ENCODE assay signal across 12 cellular contexts in genomic region chr11:31106326-31106725, GRCh38.
DNase-seq lines count a peak whose midpoint lies in the region; ATAC-seq lines count a peak whose summit lies in the region.
"Had no signal": no experiment of that assay in that cellular context is flagged by ENCODE, and none has a peak within 500 bp of the region (broad histone marks: within the 10 kb centered on the region; RNA-seq: fewer than 3 reads in every experiment).

No MANE protein-coding gene starts in this region.

- in situ Hi-C loops in KBM-7 (cut with MboI; ENCODE audit: low pct_unique_long_range_greater_than_20kb, low sequenced_read_pairs): no loop called here

- DNase-seq in NCI-H345 (lab: John Stamatoyannopoulos, UW) (peak; percentile 11), NCI-H345 treated with DMSO at 0.1 percent for 48 hours (lab: John Stamatoyannopoulos, UW; ENCODE audit: unreplicated experiment) (no peak), NCI-H1930 (lab: John Stamatoyannopoulos, UW) (peak; percentile 12 to 52), OCI-M1 (lab: John Stamatoyannopoulos, UW) (peak; percentile 42), KBM-7 (no peak), cortex of kidney (lab: John Stamatoyannopoulos, UW) (no peak)
- DNase-seq: HCEC 1CT had no signal

- no peaks in the 10 kb centered on the region for H3K9me3 ChIP-seq in neuron (ENCODE audit: low read length)
- H3K9me3 ChIP-seq: A549, pancreas had no signal

- no peak overlapping the region for H2AFZ ChIP-seq in neuron (ENCODE audit: low read depth, low read length)

- no peaks in the 10 kb centered on the region for H3K36me3 ChIP-seq in neuron (ENCODE audit: insufficient read depth, low read length)
- H3K36me3 ChIP-seq: pancreas had no signal

- no peak for ATAC-seq in GM21390 (IDR thresholded peaks at IDR 0.05; ENCODE audit: unreplicated experiment)
- ATAC-seq: natural killer cell treated with Interleukin-12 subunit alpha and Interleukin-12 subunit beta and Interleukin-15 and Interleukin-18, amount 100 ng/mL, for 72 hours had no signal

- peaks cover 67% of the 10 kb centered on the region for H3K4me1 ChIP-seq in neuron (ENCODE audit: insufficient read depth, low read length)
- H3K4me1 ChIP-seq: A549 had no signal

- peak overlapping the region; percentile 34 for H3K4me3 ChIP-seq in neuron (ENCODE audit: low read length)
- H3K4me3 ChIP-seq: A549, pancreas had no signal

- no peaks in the 10 kb centered on the region for H3K27me3 ChIP-seq in neuron (ENCODE audit: insufficient read depth, low read length)
- H3K27me3 ChIP-seq: pancreas had no signal

Comparison
In these comparisons a context has a peak if more than half of its experiments do, and no peak if none do; other contexts are left out.
1. DNase-seq: peak in NCI-H345 (single experiment), NCI-H1930 (2 of 2) and OCI-M1 (single experiment); none in NCI-H345 treated with DMSO at 0.1 percent for 48 hours (single experiment), KBM-7 (single experiment) and cortex of kidney (single experiment).